ENCODE assay signal across 24 cellular contexts in the genomic region with DNA sequence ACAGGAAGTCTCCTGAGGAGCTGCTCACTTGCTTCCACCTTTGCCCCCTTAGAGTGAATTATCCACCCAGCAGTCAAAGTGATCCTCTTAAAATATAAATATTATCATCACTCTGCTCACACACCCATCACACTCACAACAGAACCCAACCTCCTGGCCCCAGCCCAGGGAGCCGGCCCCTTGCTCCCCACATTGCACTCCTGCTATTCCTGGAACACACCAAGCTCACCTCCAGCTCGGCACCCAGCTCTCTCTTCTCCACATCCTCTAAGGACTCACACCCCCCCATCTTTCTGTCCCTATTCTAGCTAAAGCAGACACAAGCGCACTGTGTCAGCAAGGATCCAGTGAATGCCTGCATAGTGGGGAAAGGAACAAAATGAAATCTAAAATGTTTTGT.
"Had no signal": no experiment of that assay in that cellular context is flagged by ENCODE, and none has a peak within 500 bp of the region (broad histone marks: within the 10 kb centered on the region; RNA-seq: fewer than 3 reads in every experiment).

No MANE protein-coding gene starts in this region.

- H3K27me3 Mint-ChIP-seq: naive B cell had no signal

- H3K4me3 Mint-ChIP-seq: nephron had no signal

- DNase-seq: dorsolateral prefrontal cortex; effector CD8-positive, alpha-beta T cell; heart right ventricle; hypothalamus; left lung; mesendoderm; naive B cell; retina; sigmoid colon; stimulated activated CD4-positive, alpha-beta T cell treated with anti-CD3 and anti-CD28 coated beads, Interleukin-2, amount 100 ng/mL, for 24 hours; stimulated activated CD4-positive, alpha-beta T cell treated with anti-CD3 and anti-CD28 coated beads, Interleukin-4, amount 100 ng/mL, for 4 hours; stimulated activated naive CD4-positive, alpha-beta T cell; stomach; substantia nigra; transverse colon had no signal

- H3K4me3 ChIP-seq: coronary artery, dorsolateral prefrontal cortex, heart right ventricle, left lung, lung, prostate gland, sigmoid colon, skin epidermis, stomach, thoracic aorta, transverse colon had no signal

- H3K27me3 ChIP-seq: dorsolateral prefrontal cortex, heart right ventricle, left lung, sigmoid colon, stomach, transverse colon had no signal

- H3K27ac ChIP-seq: coronary artery, dorsolateral prefrontal cortex, heart right ventricle, left lung, parathyroid adenoma, prostate gland, sigmoid colon, stomach, thoracic aorta, transverse colon had no signal

- FAIRE-seq: frontal cortex, islet of Langerhans had no signal

- H3K36me3 ChIP-seq: heart right ventricle, left lung, prostate gland, sigmoid colon, stomach, thoracic aorta, transverse colon had no signal

- H3K4me1 ChIP-seq: parathyroid adenoma, prostate gland had no signal

- H3K9me3 ChIP-seq: left lung, prostate gland, sigmoid colon, stomach, thoracic aorta, transverse colon had no signal

- ATAC-seq: left lung had no signal

- H3K9ac ChIP-seq: parathyroid adenoma had no signal
